ENCODE assay signal across 10 cellular contexts in genomic region chr13:46119883-46120614, GRCh38. TPM values are rescaled to one million over a fixed set of nuclear protein-coding genes. Genes with fewer than 3 reads are reported as not detected.
A peak's percentile ranks its signal among the peaks of the same experiment; 100 is the strongest.
DNase-seq lines count a peak whose midpoint lies in the region; TF ChIP-seq lines count a peak whose summit lies in the region.
"Had no signal": no experiment of that assay in that cellular context is flagged by ENCODE, and none has a peak within 500 bp of the region (broad histone marks: within the 10 kb centered on the region; RNA-seq: fewer than 3 reads in every experiment).

No MANE protein-coding gene starts in this region.

- 39 to 45% methylated on average over 6 of the region's 6 CpGs for WGBS in thyroid gland, 2 donors

- H3K9me3 Mint-ChIP-seq in activated CD4-positive, alpha-beta T cell treated with anti-CD3 and anti-CD28 coated beads, Interleukin-2, amount 10 ng/mL, durations not matched to agents 24 days and 14 days: no peaks in the 10 kb centered on the region
- H3K9me3 Mint-ChIP-seq: natural killer cell treated with Interleukin-12 subunit alpha and Interleukin-12 subunit beta and Interleukin-15 and Interleukin-18, amount 100 ng/mL, for 72 hours had no signal

- H3K4me3 ChIP-seq in thyroid gland (replicated peaks in 1 of 3): no peak overlapping the region

- no peak for TF ChIP-seq POLR2A in thyroid gland (IDR thresholded peaks at IDR 0.05)

- CTCF ChIA-PET in RWPE1 (lab: Yijun Ruan, JAX): no interaction called here

- no peaks in the 10 kb centered on the region for H3K9me3 ChIP-seq in thyroid gland

- no peaks in the 10 kb centered on the region for H3K36me3 ChIP-seq in thyroid gland

- no peak overlapping the region for H3K27ac Mint-ChIP-seq in activated CD4-positive, alpha-beta T cell treated with anti-CD3 and anti-CD28 coated beads, Interleukin-2, amount 10 ng/mL, durations not matched to agents 24 days and 14 days
- H3K27ac Mint-ChIP-seq: natural killer cell treated with Interleukin-12 subunit alpha and Interleukin-12 subunit beta and Interleukin-15 and Interleukin-18, amount 100 ng/mL, for 72 hours had no signal

- peaks cover 20 to 24% of the 10 kb centered on the region in 2 donors for H3K4me1 ChIP-seq in thyroid gland

- intact Hi-C loops in activated CD4-positive, alpha-beta T cell treated with anti-CD3 and anti-CD28 coated beads, Interleukin-2, amount 10 ng/mL, durations not matched to agents 24 days and 14 days (cut with micrococcal nuclease): loop anchor here (5.0 to 10.0 kb wide), 3 partner anchors 68 to 585 kb away; partner anchors contain the start of gene ZC3H13
- intact Hi-C loops in thyroid gland (cut with DNase I): loop anchor here (10.0 kb wide), 1 partner anchor 315 kb away; no protein-coding TSS in a partner anchor

- H3K27ac ChIP-seq in RWPE1: no peak overlapping the region
- H3K27ac ChIP-seq in thyroid gland: peak overlapping the region; percentile 82 to 93 (median 84)

- no peaks in the 10 kb centered on the region for H3K27me3 ChIP-seq in thyroid gland

- POLR2A ChIA-PET in RWPE1 (lab: Yijun Ruan, JAX; ENCODE audit: low non-redundant PET): no interaction called here

- TF ChIP-seq CTCF in RWPE1 (conservative IDR thresholded peaks at IDR 0.05; ENCODE audit: low read depth): no peak
- TF ChIP-seq CTCF in thyroid gland (IDR thresholded peaks at IDR 0.05): no peak

- H3K4me3 Mint-ChIP-seq in activated CD4-positive, alpha-beta T cell treated with anti-CD3 and anti-CD28 coated beads, Interleukin-2, amount 10 ng/mL, durations not matched to agents 24 days and 14 days: no peak overlapping the region
- H3K4me3 Mint-ChIP-seq: natural killer cell treated with Interleukin-12 subunit alpha and Interleukin-12 subunit beta and Interleukin-15 and Interleukin-18, amount 100 ng/mL, for 72 hours had no signal

- H3K36me3 Mint-ChIP-seq in activated CD4-positive, alpha-beta T cell treated with anti-CD3 and anti-CD28 coated beads, Interleukin-2, amount 10 ng/mL, durations not matched to agents 24 days and 14 days (ENCODE audit: low read depth): peaks cover 5% of the 10 kb centered on the region
- H3K36me3 Mint-ChIP-seq: natural killer cell treated with Interleukin-12 subunit alpha and Interleukin-12 subunit beta and Interleukin-15 and Interleukin-18, amount 100 ng/mL, for 72 hours had no signal

- H3K4me1 Mint-ChIP-seq in activated CD4-positive, alpha-beta T cell treated with anti-CD3 and anti-CD28 coated beads, Interleukin-2, amount 10 ng/mL, durations not matched to agents 24 days and 14 days: peaks cover 3% of the 10 kb centered on the region

- peaks cover 27% of the 10 kb centered on the region for H3K27me3 Mint-ChIP-seq in activated CD4-positive, alpha-beta T cell treated with anti-CD3 and anti-CD28 coated beads, Interleukin-2, amount 10 ng/mL, durations not matched to agents 24 days and 14 days
- H3K27me3 Mint-ChIP-seq: natural killer cell treated with Interleukin-12 subunit alpha and Interleukin-12 subunit beta and Interleukin-15 and Interleukin-18, amount 100 ng/mL, for 72 hours had no signal

- DNase-seq in activated CD4-positive, alpha-beta T cell treated with anti-CD3 and anti-CD28 coated beads, Interleukin-2, amount 10 ng/mL, durations not matched to agents 24 days and 14 days: peak; percentile 53
- no peak for DNase-seq in activated CD4-positive, alpha-beta T cell treated with anti-CD3 and anti-CD28 coated beads for 48 hours
- DNase-seq in RWPE1 (ENCODE audit: low spot score) (peak; percentile 22), fibroblast of the conjunctiva (ENCODE audit: low read depth) (peak; percentile 30), thyroid gland (peak; percentile 87 to 89), retina (no peak)
- no peak for DNase-seq in activated naive CD4-positive, alpha-beta T cell (lab: John Stamatoyannopoulos, UW)
- DNase-seq in activated effector memory CD4-positive, alpha-beta T cell treated with anti-CD3 and anti-CD28 coated beads, Interleukin-2, amount 50 U/mL, for 16 hours: no peak
- DNase-seq: AML-193 had no signal

RNA-seq across cellular contexts. Expression of gene CPB2, which starts 15.2 kb away (rescaled TPM):
- not detected in 2 replicates for total RNA-seq in activated CD4-positive, alpha-beta T cell treated with anti-CD3 and anti-CD28 coated beads, Interleukin-2, amount 10 ng/mL, durations not matched to agents 24 days and 14 days
- total RNA-seq in thyroid gland: under 1 TPM in 2 of 4 donors, not detected in 2; 0.67 to 0.83 TPM
- total RNA-seq: natural killer cell treated with Interleukin-12 subunit alpha and Interleukin-12 subunit beta and Interleukin-15 and Interleukin-18, amount 100 ng/mL, for 72 hours had no signal

Comparison
In these comparisons a context has a peak if more than half of its experiments do, and no peak if none do; other contexts are left out.
1. DNase-seq: peak in activated CD4-positive, alpha-beta T cell treated with anti-CD3 and anti-CD28 coated beads, Interleukin-2, amount 10 ng/mL, durations not matched to agents 24 days and 14 days (single experiment), RWPE1 (single experiment), fibroblast of the conjunctiva (single experiment) and thyroid gland (2 of 2); none in activated CD4-positive, alpha-beta T cell treated with anti-CD3 and anti-CD28 coated beads for 48 hours (single experiment), retina (single experiment), activated naive CD4-positive, alpha-beta T cell (0 of 4) and activated effector memory CD4-positive, alpha-beta T cell treated with anti-CD3 and anti-CD28 coated beads, Interleukin-2, amount 50 U/mL, for 16 hours (single experiment).